ENCODE assay signal across 41 cellular contexts in the genomic region with DNA sequence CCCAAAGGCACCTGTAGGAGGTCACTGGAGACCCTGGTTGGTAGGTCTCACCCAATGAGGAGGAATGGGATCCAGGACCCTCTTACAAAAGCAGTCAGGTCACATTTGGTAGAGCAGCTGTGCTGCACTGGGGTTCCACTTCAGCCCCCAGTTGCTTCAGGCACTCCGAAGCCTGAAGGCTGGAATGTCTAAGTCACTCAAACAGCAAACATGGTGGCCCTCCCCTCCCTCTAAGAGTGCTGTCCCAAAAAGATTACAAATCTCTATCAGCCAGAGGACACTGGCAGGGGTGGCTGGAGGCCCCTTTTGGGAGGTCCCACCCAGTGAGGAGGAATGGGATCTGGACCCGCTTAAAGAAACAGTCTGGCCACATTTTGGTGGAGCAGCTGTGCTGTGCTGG. TPM values are rescaled to one million over a fixed set of nuclear protein-coding genes. Genes with fewer than 3 reads are reported as not detected.
DNase-seq lines count a peak whose midpoint lies in the region; ATAC-seq, FAIRE-seq and TF ChIP-seq lines count a peak whose summit lies in the region.
"Had no signal": no experiment of that assay in that cellular context is flagged by ENCODE, and none has a peak within 500 bp of the region (broad histone marks: within the 10 kb centered on the region; RNA-seq: fewer than 3 reads in every experiment).

No MANE protein-coding gene starts in this region.

- H3F3A ChIP-seq in GM23338 (replicated peaks; ENCODE audit: low read depth): no peaks in the 10 kb centered on the region

- TF ChIP-seq CTCF in GM23338 (conservative IDR thresholded peaks at IDR 0.05; ENCODE audit: low read depth in 2 of 2) (no peak), K562 (IDR thresholded peaks at IDR 0.05 in 2 of 3, conservative IDR thresholded peaks at IDR 0.05 in 1 of 3; ENCODE audit: insufficient read depth in 2 of 3, low read depth in 1 of 3, low read length in 3 of 3) (no peak), bronchial epithelial cell (IDR thresholded peaks at IDR 0.05; ENCODE audit: insufficient read depth, low read length, severe bottlenecking) (no peak), HFFc6 (IDR thresholded peaks at IDR 0.05) (no peak)

- TF ChIP-seq POLR2A in K562 (conservative IDR thresholded peaks at IDR 0.05) (no peak), erythroblast (IDR thresholded peaks at IDR 0.05; ENCODE audit: low read length) (no peak)

- H3K4me2 ChIP-seq in GM23338 (no peak overlapping the region), K562 (ENCODE audit: insufficient read depth, low read length) (peak overlapping the region; percentile 18; the same call in 1 of the 2 replicates)
- H3K4me2 ChIP-seq: A549; BLaER1; BLaER1 treated with 17β-estradiol and CSF1 and Interleukin-3, amounts not matched to agents 10 nM and 100 nM had no signal

- intact Hi-C loops in K562 (cut with micrococcal nuclease): no loop called here
- intact Hi-C loops in activated CD4-positive, alpha-beta T cell treated with anti-CD3 and anti-CD28 coated beads, Interleukin-2, amount 10 ng/mL, durations not matched to agents 24 days and 14 days (cut with micrococcal nuclease): no loop called here

- H2AFZ ChIP-seq in GM23338 (no peak overlapping the region), K562 (ENCODE audit: low read depth, low read length) (peak overlapping the region; percentile 83)

- WGBS in K562 (ENCODE audit: insufficient coverage, low coverage, missing lambda C conversion rate): 21% methylated on average over 2 of the region's 2 CpGs

- H3K27me3 Mint-ChIP-seq in GM23338 (ENCODE audit: insufficient read depth, low read depth, poor library complexity) (no peaks in the 10 kb centered on the region), HFFc6 (ENCODE audit: insufficient read depth) (peaks cover 10% of the 10 kb centered on the region; the same call in 1 of the 2 replicates)
- H3K27me3 Mint-ChIP-seq in activated CD4-positive, alpha-beta T cell treated with anti-CD3 and anti-CD28 coated beads, Interleukin-2, amount 10 ng/mL, durations not matched to agents 24 days and 14 days: peaks cover 29% of the 10 kb centered on the region

- no peaks in the 10 kb centered on the region for H3K9me3 Mint-ChIP-seq in GM23338
- H3K9me3 Mint-ChIP-seq in HFFc6: no peaks in the 10 kb centered on the region
- H3K9me3 Mint-ChIP-seq in activated CD4-positive, alpha-beta T cell treated with anti-CD3 and anti-CD28 coated beads, Interleukin-2, amount 10 ng/mL, durations not matched to agents 24 days and 14 days: no peaks in the 10 kb centered on the region
- H3K9me3 Mint-ChIP-seq: CD4-positive, alpha-beta T cell; CD8-positive, alpha-beta memory T cell; CD8-positive, alpha-beta T cell had no signal

- H3K79me2 ChIP-seq in GM23338 (replicated peaks; ENCODE audit: insufficient read depth) (no peaks in the 10 kb centered on the region), K562 (ENCODE audit: control insufficient read depth, insufficient read depth, low read length) (no peaks in the 10 kb centered on the region)

- BruUV-seq in K562 (replicated peaks; lab: Mats Ljungman, UMichigan): no TSS peak

- H3K4me3 ChIP-seq in GM23338 (no peak overlapping the region), K562 (no peak overlapping the region), bronchial epithelial cell (ENCODE audit: low read depth, low read length) (no peak overlapping the region)
- H3K4me3 ChIP-seq: A549; BLaER1; BLaER1 treated with 17β-estradiol and CSF1 and Interleukin-3, amounts not matched to agents 10 nM and 100 nM had no signal

- in situ Hi-C loops in K562 (cut with MboI): no loop called here

- H3K36me3 Mint-ChIP-seq in GM23338 (ENCODE audit: low read depth) (no peaks in the 10 kb centered on the region), HFFc6 (ENCODE audit: low read depth) (no peaks in the 10 kb centered on the region)
- H3K36me3 Mint-ChIP-seq in activated CD4-positive, alpha-beta T cell treated with anti-CD3 and anti-CD28 coated beads, Interleukin-2, amount 10 ng/mL, durations not matched to agents 24 days and 14 days (ENCODE audit: low read depth): no peaks in the 10 kb centered on the region
- H3K36me3 Mint-ChIP-seq: CD14-positive monocyte; CD4-positive, alpha-beta memory T cell; CD4-positive, CD25-positive, alpha-beta regulatory T cell; CD8-positive, alpha-beta memory T cell; CD8-positive, alpha-beta T cell had no signal

- no peak for DNase-seq in GM23338 (ENCODE audit: low spot score)
- DNase-seq in K562 (ENCODE audit: extremely low read depth in 1 of 4, low spot score in 3 of 4): peak in 2 of 4 experiments; percentile 10 to 28
- DNase-seq in bronchial epithelial cell (ENCODE audit: low read depth): no peak
- peak; percentile 31 to 58 for DNase-seq in erythroblast (lab: John Stamatoyannopoulos, UW)
- no peak for DNase-seq in HFFc6
- DNase-seq in NCI-H1436 treated with DMSO at 0.1 percent for 48 hours (lab: John Stamatoyannopoulos, UW): no peak
- DNase-seq in kidney glomerular epithelial cell (lab: John Stamatoyannopoulos, UW): no peak
- DNase-seq in activated CD4-positive, alpha-beta T cell treated with anti-CD3 and anti-CD28 coated beads, Interleukin-2, amount 10 ng/mL, durations not matched to agents 24 days and 14 days: no peak
- DNase-seq: 8988T; ACHN; AML-193; BE2C; C1 segment of cervical spinal cord; Caco-2; Calu3; CD4-positive, alpha-beta memory T cell; CD4-positive, alpha-beta T cell; CD4-positive, CD25-positive, alpha-beta regulatory T cell; CD8-positive, alpha-beta memory T cell; CD8-positive, alpha-beta T cell; COR-L47; DMS 273 treated with DMSO at 0.1 percent for 48 hours; DMS153; DMS53; DMS79; DMS79 treated with DMSO at 0.1 percent for 48 hours; DND-41; EL had no signal

- H4K20me1 ChIP-seq in GM23338 (replicated peaks; ENCODE audit: insufficient read depth) (no peaks in the 10 kb centered on the region), K562 (replicated peaks; ENCODE audit: control insufficient read depth, insufficient read depth, low read length) (no peaks in the 10 kb centered on the region)
- H4K20me1 ChIP-seq: BLaER1; BLaER1 treated with 17β-estradiol and CSF1 and Interleukin-3, amounts not matched to agents 10 nM and 100 nM had no signal

- H3K4me1 ChIP-seq in GM23338 (ENCODE audit: insufficient read depth) (no peaks in the 10 kb centered on the region), K562 (replicated peaks in 1 of 2; ENCODE audit: control insufficient read depth in 2 of 2, insufficient read depth in 2 of 2, low read length in 2 of 2) (peaks cover 0 to 4% of the 10 kb centered on the region in 2 experiments; a peak in 3 of 5 replicates)
- H3K4me1 ChIP-seq: A549; BE2C; BLaER1; BLaER1 treated with 17β-estradiol and CSF1 and Interleukin-3, amounts not matched to agents 10 nM and 100 nM; Caco-2 had no signal

- H3K4me3 Mint-ChIP-seq in GM23338 (no peak overlapping the region), HFFc6 (no peak overlapping the region)
- no peak overlapping the region for H3K4me3 Mint-ChIP-seq in activated CD4-positive, alpha-beta T cell treated with anti-CD3 and anti-CD28 coated beads, Interleukin-2, amount 10 ng/mL, durations not matched to agents 24 days and 14 days
- H3K4me3 Mint-ChIP-seq: B cell; CD14-positive monocyte; CD4-positive, alpha-beta memory T cell; CD4-positive, alpha-beta T cell; CD4-positive, CD25-positive, alpha-beta regulatory T cell; CD8-positive, alpha-beta memory T cell; CD8-positive, alpha-beta T cell had no signal

- no peak for TF ChIP-seq RAD21 in K562 (CRISPR knock-in tag; conservative IDR thresholded peaks at IDR 0.05 in 1 of 2, IDR thresholded peaks at IDR 0.05 in 1 of 2)

- no peak for FAIRE-seq in K562 (lab: Jason Lieb, UNC)
- peak; percentile 79 for FAIRE-seq in bronchial epithelial cell (lab: Jason Lieb, UNC)
- FAIRE-seq: A204.1, A549, D721Med had no signal

- no peak overlapping the region for H3K9ac ChIP-seq in K562 (ENCODE audit: insufficient read depth in 1 of 2, low read depth in 2 of 2, low read length in 2 of 2)
- H3K9ac ChIP-seq: BLaER1; BLaER1 treated with 17β-estradiol and CSF1 and Interleukin-3, amounts not matched to agents 10 nM and 100 nM had no signal

- peaks cover 2% of the 10 kb centered on the region; the same call in 2 of the 3 replicates for H3K4me1 Mint-ChIP-seq in GM23338
- H3K4me1 Mint-ChIP-seq in HFFc6 (ENCODE audit: low read depth): no peaks in the 10 kb centered on the region
- H3K4me1 Mint-ChIP-seq in activated CD4-positive, alpha-beta T cell treated with anti-CD3 and anti-CD28 coated beads, Interleukin-2, amount 10 ng/mL, durations not matched to agents 24 days and 14 days: no peaks in the 10 kb centered on the region
- H3K4me1 Mint-ChIP-seq: B cell; CD14-positive monocyte; CD4-positive, alpha-beta memory T cell; CD4-positive, CD25-positive, alpha-beta regulatory T cell; CD8-positive, alpha-beta memory T cell had no signal

- H3K9me3 ChIP-seq in K562 (replicated peaks; ENCODE audit: control insufficient read depth, insufficient read depth, low read depth, low read length): no peaks in the 10 kb centered on the region
- H3K9me3 ChIP-seq: A549, BE2C, BLaER1, Caco-2 had no signal

- H3K9me2 ChIP-seq in GM23338 (ENCODE audit: insufficient read depth): no peaks in the 10 kb centered on the region

- H3K9me1 ChIP-seq in K562 (ENCODE audit: control insufficient read depth, insufficient read depth, low read length): no peaks in the 10 kb centered on the region

- ATAC-seq in GM23338 (no peak), K562 (peak; percentile 67)
- ATAC-seq: A549; CD8-positive, alpha-beta T cell had no signal

- no peak for TF ChIP-seq EP300 in K562 (IDR thresholded peaks at IDR 0.05; ENCODE audit: low read length)

- H3K27ac ChIP-seq in GM23338 (ENCODE audit: low read depth): no peak overlapping the region
- no peak overlapping the region for H3K27ac ChIP-seq in K562 (ENCODE audit: extremely low read depth, low read depth, low read length)
- H3K27ac ChIP-seq: 22Rv1; A549; BLaER1; BLaER1 treated with 17β-estradiol and CSF1 and Interleukin-3, amounts not matched to agents 10 nM and 100 nM; C4-2B had no signal

- H3K27me3 ChIP-seq in GM23338 (ENCODE audit: insufficient read depth) (no peaks in the 10 kb centered on the region), K562 (ENCODE audit: control insufficient read depth in 2 of 2, insufficient read depth in 2 of 2, low read length in 2 of 2) (no peaks in the 10 kb centered on the region), bronchial epithelial cell (ENCODE audit: control insufficient read depth, insufficient read depth, low read length) (peaks cover 3% of the 10 kb centered on the region)
- H3K27me3 ChIP-seq: BLaER1; BLaER1 treated with 17β-estradiol and CSF1 and Interleukin-3, amounts not matched to agents 10 nM and 100 nM had no signal

- H3K27ac Mint-ChIP-seq in GM23338 (peak overlapping the region; percentile 19; the same call in 1 of the 2 replicates), HFFc6 (no peak overlapping the region)
- no peak overlapping the region for H3K27ac Mint-ChIP-seq in activated CD4-positive, alpha-beta T cell treated with anti-CD3 and anti-CD28 coated beads, Interleukin-2, amount 10 ng/mL, durations not matched to agents 24 days and 14 days
- H3K27ac Mint-ChIP-seq: B cell; CD14-positive monocyte; CD4-positive, alpha-beta memory T cell; CD4-positive, alpha-beta T cell; CD4-positive, CD25-positive, alpha-beta regulatory T cell; CD8-positive, alpha-beta memory T cell; CD8-positive, alpha-beta T cell had no signal

- POLR2A ChIA-PET in K562 (lab: Yijun Ruan, JAX): no interaction called here

- CTCF ChIA-PET in K562 (lab: Yijun Ruan, JAX; ENCODE audit: low intra/inter-chr PET ratio): no interaction called here

- H3K36me3 ChIP-seq in GM23338 (ENCODE audit: insufficient read depth): no peaks in the 10 kb centered on the region
- H3K36me3 ChIP-seq in K562 (ENCODE audit: control insufficient read depth, insufficient read depth, low read length): no peaks in the 10 kb centered on the region
- H3K36me3 ChIP-seq in bronchial epithelial cell (ENCODE audit: control insufficient read depth, insufficient read depth, low read length): no peaks in the 10 kb centered on the region
- H3K36me3 ChIP-seq: BE2C; BLaER1; BLaER1 treated with 17β-estradiol and CSF1 and Interleukin-3, amounts not matched to agents 10 nM and 100 nM had no signal

RNA-seq across cellular contexts. Expression of a gene that starts 17.7 kb away (rescaled TPM):
- total RNA-seq in GM23338 (2014; rRNA removed; shearing (Covaris generic)): 0.21 TPM in 1 of 2 replicates, not detected in the other
- polyA plus RNA-seq in GM23338 (2016; fragmentation: Nextera tagmentation; extraction: Ambion mirVana) (not detected in 2 replicates), K562 (2011; rRNA removed) (not detected in 2 replicates), K562 (2014; fragmentation: Illumina TruSeq; extraction: Trizol) (not detected in 2 replicates), K562 (2014; fragmentation: Nextera tagmentation; extraction: Ambion mirVana) (not detected), K562 (2014; rRNA removed) (not detected in 2 replicates)
- total RNA-seq in K562 (2011; cell fraction: chromatin; rRNA removed; ENCODE audit: low replicate concordance): not detected in 2 replicates
- not detected in 2 replicates for total RNA-seq in K562 (2011; cell fraction: nucleolus; rRNA removed)
- not detected in 2 replicates for total RNA-seq in K562 (2011; cell fraction: nucleoplasm; rRNA removed)
- total RNA-seq in K562 (2014; rRNA removed) (not detected in 2 replicates), K562 (2014; rRNA removed; fragmentation: Illumina TruSeq; extraction: Trizol) (not detected in 2 replicates), K562 (2015; rRNA removed; fragmentation: Illumina TruSeq; extraction: Trizol) (not detected in 2 replicates), K562 (2021) (not detected in 2 replicates), bronchial epithelial cell (under 0.01 TPM in 1 of 2 replicates, not detected in the other)
- not detected in 2 replicates for polyA plus RNA-seq in K562 (2011; cell fraction: cytosol; rRNA removed)
- polyA plus RNA-seq in K562 (2011; cell fraction: nucleus; rRNA removed): not detected in 2 replicates
- 0.03 TPM in 1 of 2 replicates, not detected in the other for polyA plus RNA-seq in K562 (2012)
- not detected in 2 replicates for polyA minus RNA-seq in K562 (2011; rRNA and poly(A)+ RNA removed)
- not detected in 2 replicates for polyA minus RNA-seq in K562 (2011; cell fraction: cytosol; rRNA and poly(A)+ RNA removed)
- not detected in 2 replicates for polyA minus RNA-seq in K562 (2011; cell fraction: nucleus; rRNA and poly(A)+ RNA removed)
- not detected for total RNA-seq in HFFc6 (2021; fragmentation: NEBNext Ultra II Directional; extraction: Animal tissue kit (Norgen Biotek cat#: 25700))
- not detected in 2 replicates for total RNA-seq in activated CD4-positive, alpha-beta T cell treated with anti-CD3 and anti-CD28 coated beads, Interleukin-2, amount 10 ng/mL, durations not matched to agents 24 days and 14 days
- total RNA-seq: A172; A673; B cell; Caco-2; CD4-positive, alpha-beta memory T cell; CD4-positive, alpha-beta T cell; CD4-positive, CD25-positive, alpha-beta regulatory T cell; CD8-positive, alpha-beta memory T cell; CD8-positive, alpha-beta T cell; Daoy had no signal
- polyA plus RNA-seq: BJ; CD14-positive monocyte; CD4-positive, alpha-beta memory T cell; CD4-positive, CD25-positive, alpha-beta regulatory T cell; CD8-positive, alpha-beta memory T cell had no signal

Comparison
In these comparisons a context has a peak if more than half of its experiments do, and no peak if none do; other contexts are left out.
1. DNase-seq: peak in erythroblast (2 of 2); none in GM23338 (single experiment), bronchial epithelial cell (single experiment), HFFc6 (single experiment), NCI-H1436 treated with DMSO at 0.1 percent for 48 hours (single experiment), kidney glomerular epithelial cell (single experiment) and activated CD4-positive, alpha-beta T cell treated with anti-CD3 and anti-CD28 coated beads, Interleukin-2, amount 10 ng/mL, durations not matched to agents 24 days and 14 days (single experiment).